36 cellular contexts compared by ENCODE assay signal in the genomic region with DNA sequence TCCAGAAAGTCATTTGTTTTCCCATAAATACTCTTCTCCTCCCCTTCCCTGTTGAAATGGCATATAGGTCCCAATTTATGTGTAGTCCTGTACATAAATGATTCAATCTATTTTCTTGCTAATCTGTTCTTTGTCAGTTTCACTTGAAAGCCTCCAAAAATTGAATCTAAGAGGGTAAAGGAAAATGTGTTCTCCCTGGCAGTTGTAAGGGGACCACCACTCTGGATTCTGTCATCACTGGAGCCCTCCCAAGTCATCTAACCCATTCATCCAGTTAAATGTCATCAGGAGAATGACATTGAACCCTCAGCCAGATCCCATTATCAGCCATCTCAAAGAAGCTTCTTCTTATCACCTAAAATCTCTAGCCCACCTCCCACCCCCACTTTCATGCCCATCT.
"Had no signal": no experiment of that assay in that cellular context is flagged by ENCODE, and none has a peak within 500 bp of the region (broad histone marks: within the 10 kb centered on the region; RNA-seq: fewer than 3 reads in every experiment).

No MANE protein-coding gene starts in this region.

- H3K36me3 Mint-ChIP-seq: activated naive CD4-positive, alpha-beta T cell treated with anti-CD3 and anti-CD28 coated beads, Interleukin-2, amount 10 ng/mL, durations not matched to agents 7 days and 5 days; activated naive CD4-positive, alpha-beta T cell treated with anti-CD3 and anti-CD28 coated beads, Interleukin-2, amount 50 U/mL, for 24 hours; activated naive CD8-positive, alpha-beta T cell; activated naive CD8-positive, alpha-beta T cell treated with anti-CD3 and anti-CD28 coated beads for 36 hours; activated naive CD8-positive, alpha-beta T cell treated with anti-CD3 and anti-CD28 coated beads, Interleukin-2, amount 10 ng/mL, durations not matched to agents 7 days and 5 days; brain had no signal

- H3K27me3 ChIP-seq: adrenal gland, ascending aorta, body of pancreas, brain microvascular endothelial cell, breast epithelium, colonic mucosa had no signal

- H3K36me3 ChIP-seq: adrenal gland, ascending aorta, brain microvascular endothelial cell, breast epithelium, cardiac muscle cell, colonic mucosa had no signal

- H3K9me3 Mint-ChIP-seq: activated naive CD4-positive, alpha-beta T cell treated with anti-CD3 and anti-CD28 coated beads for 36 hours; activated naive CD4-positive, alpha-beta T cell treated with anti-CD3 and anti-CD28 coated beads, Interleukin-2, amount 10 ng/mL, durations not matched to agents 7 days and 5 days; activated naive CD4-positive, alpha-beta T cell treated with anti-CD3 and anti-CD28 coated beads, Interleukin-2, amount 50 U/mL, for 24 hours; activated naive CD8-positive, alpha-beta T cell treated with anti-CD3 and anti-CD28 coated beads for 36 hours; activated naive CD8-positive, alpha-beta T cell treated with anti-CD3 and anti-CD28 coated beads, Interleukin-2, amount 50 U/mL, for 24 hours; activated T-cell treated with anti-CD3 and anti-CD28 coated beads, Interleukin-2, amount 50 U/mL, for 4 hours; activated T-cell treated with anti-CD3 and anti-CD28 coated beads, Interleukin-2, amount 50 U/mL, for 72 hours; activated T-helper 1 cell treated with anti-CD3 and anti-CD28 coated beads, Interleukin-12 subunit alpha, Interleukin-12 subunit beta, Interleukin-2, Interleukin-4 antibody, amounts not matched to agents 30 ng/mL and 10 ng/mL and 1 ng/mL, durations not matched to agents 14 hours and 24 hours and 36 hours; activated T-helper 17 cell treated with anti-CD3 and anti-CD28 coated beads, Interleukin-2, amount 50 U/mL, for 72 hours; activated T-helper 2 cell treated with anti-CD3 and anti-CD28 coated beads, Interferon-gamma antibody, Interleukin-2, Interleukin-4, amounts not matched to agents 10 μg/mL and 5 μg/mL and 100 μg/mL, durations not matched to agents 14 hours and 24 hours and 36 hours; central memory CD8-positive, alpha-beta T cell had no signal

- H3K27ac Mint-ChIP-seq: activated naive CD4-positive, alpha-beta T cell treated with anti-CD3 and anti-CD28 coated beads for 36 hours; activated naive CD4-positive, alpha-beta T cell treated with anti-CD3 and anti-CD28 coated beads, Interleukin-2, amount 10 ng/mL, durations not matched to agents 7 days and 5 days; activated naive CD4-positive, alpha-beta T cell treated with anti-CD3 and anti-CD28 coated beads, Interleukin-2, amount 50 U/mL, for 24 hours; activated naive CD8-positive, alpha-beta T cell; activated naive CD8-positive, alpha-beta T cell treated with anti-CD3 and anti-CD28 coated beads for 36 hours; activated naive CD8-positive, alpha-beta T cell treated with anti-CD3 and anti-CD28 coated beads, Interleukin-2, amount 10 ng/mL, durations not matched to agents 7 days and 5 days; activated naive CD8-positive, alpha-beta T cell treated with anti-CD3 and anti-CD28 coated beads, Interleukin-2, amount 50 U/mL, for 24 hours; activated T-cell treated with anti-CD3 and anti-CD28 coated beads, Interleukin-2, amount 50 U/mL, for 72 hours; activated T-helper 1 cell treated with anti-CD3 and anti-CD28 coated beads, Interleukin-12 subunit alpha, Interleukin-12 subunit beta, Interleukin-2, Interleukin-4 antibody, amounts not matched to agents 30 ng/mL and 10 ng/mL and 1 ng/mL, durations not matched to agents 14 hours and 24 hours and 36 hours; activated T-helper 17 cell treated with anti-CD3 and anti-CD28 coated beads, Interleukin-2, amount 50 U/mL, for 72 hours; activated T-helper 2 cell treated with anti-CD3 and anti-CD28 coated beads, Interferon-gamma antibody, Interleukin-2, Interleukin-4, amounts not matched to agents 10 μg/mL and 5 μg/mL and 100 μg/mL, durations not matched to agents 14 hours and 24 hours and 36 hours had no signal

- H3K9me3 ChIP-seq: adrenal gland, ascending aorta, body of pancreas, breast epithelium, colonic mucosa had no signal

- DNase-seq: activated effector memory CD4-positive, alpha-beta T cell treated with anti-CD3 and anti-CD28 coated beads, Interleukin-2, amount 50 U/mL, for 16 hours; activated effector memory CD4-positive, alpha-beta T cell treated with Interleukin-2 at 50 U/mL for 16 hours; activated gamma-delta T cell; activated gamma-delta T cell treated with Interleukin-2 at 50 U/mL for 16 hours; activated naive CD4-positive, alpha-beta T cell; activated naive CD4-positive, alpha-beta T cell treated with anti-CD3 and anti-CD28 coated beads for 36 hours; activated naive CD4-positive, alpha-beta T cell treated with anti-CD3 and anti-CD28 coated beads, Interleukin-2, amount 10 ng/mL, durations not matched to agents 7 days and 5 days; activated naive CD4-positive, alpha-beta T cell treated with anti-CD3 and anti-CD28 coated beads, Interleukin-2, amount 50 U/mL, for 16 hours; activated naive CD4-positive, alpha-beta T cell treated with Interleukin-2 at 50 U/mL for 16 hours; activated naive CD8-positive, alpha-beta T cell treated with anti-CD3 and anti-CD28 coated beads for 36 hours; activated naive CD8-positive, alpha-beta T cell treated with anti-CD3 and anti-CD28 coated beads, Interleukin-2, amount 10 ng/mL, durations not matched to agents 7 days and 5 days; activated naive CD8-positive, alpha-beta T cell treated with anti-CD3 and anti-CD28 coated beads, Interleukin-2, amount 50 U/mL, for 24 hours; activated T-cell treated with anti-CD3 and anti-CD28 coated beads, Interleukin-2, amount 50 U/mL, for 4 hours; activated T-cell treated with anti-CD3 and anti-CD28 coated beads, Interleukin-2, amount 50 U/mL, for 48 hours; activated T-cell treated with anti-CD3 and anti-CD28 coated beads, Interleukin-2, amount 50 U/mL, for 72 hours; adrenal gland; amniotic stem cell; amygdala; anterior cingulate cortex; aorta; body of pancreas; brain microvascular endothelial cell; caudate nucleus; central memory CD4-positive, alpha-beta T cell; cerebellar nuclear complex; colonic mucosa had no signal

- H3K4me1 ChIP-seq: ascending aorta, breast epithelium, colonic mucosa had no signal

- H3K27ac ChIP-seq: adrenal gland, ascending aorta, body of pancreas, brain microvascular endothelial cell, breast epithelium, cardiac muscle cell, colonic mucosa had no signal

- H3K4me3 ChIP-seq: adrenal gland, ascending aorta, body of pancreas, breast epithelium, cardiac muscle cell, colonic mucosa had no signal

- ATAC-seq: activated naive CD8-positive, alpha-beta T cell treated with anti-CD3 and anti-CD28 coated beads, Interleukin-2, amount 50 U/mL, for 24 hours; activated T-cell treated with anti-CD3 and anti-CD28 coated beads, Interleukin-2, amount 50 U/mL, for 4 hours; activated T-cell treated with anti-CD3 and anti-CD28 coated beads, Interleukin-2, amount 50 U/mL, for 72 hours; activated T-helper 17 cell treated with anti-CD3 and anti-CD28 coated beads, Interleukin-2, amount 50 U/mL, for 72 hours; body of pancreas had no signal
